ENCODE assay signal across 8 cellular contexts in the genomic region with DNA sequence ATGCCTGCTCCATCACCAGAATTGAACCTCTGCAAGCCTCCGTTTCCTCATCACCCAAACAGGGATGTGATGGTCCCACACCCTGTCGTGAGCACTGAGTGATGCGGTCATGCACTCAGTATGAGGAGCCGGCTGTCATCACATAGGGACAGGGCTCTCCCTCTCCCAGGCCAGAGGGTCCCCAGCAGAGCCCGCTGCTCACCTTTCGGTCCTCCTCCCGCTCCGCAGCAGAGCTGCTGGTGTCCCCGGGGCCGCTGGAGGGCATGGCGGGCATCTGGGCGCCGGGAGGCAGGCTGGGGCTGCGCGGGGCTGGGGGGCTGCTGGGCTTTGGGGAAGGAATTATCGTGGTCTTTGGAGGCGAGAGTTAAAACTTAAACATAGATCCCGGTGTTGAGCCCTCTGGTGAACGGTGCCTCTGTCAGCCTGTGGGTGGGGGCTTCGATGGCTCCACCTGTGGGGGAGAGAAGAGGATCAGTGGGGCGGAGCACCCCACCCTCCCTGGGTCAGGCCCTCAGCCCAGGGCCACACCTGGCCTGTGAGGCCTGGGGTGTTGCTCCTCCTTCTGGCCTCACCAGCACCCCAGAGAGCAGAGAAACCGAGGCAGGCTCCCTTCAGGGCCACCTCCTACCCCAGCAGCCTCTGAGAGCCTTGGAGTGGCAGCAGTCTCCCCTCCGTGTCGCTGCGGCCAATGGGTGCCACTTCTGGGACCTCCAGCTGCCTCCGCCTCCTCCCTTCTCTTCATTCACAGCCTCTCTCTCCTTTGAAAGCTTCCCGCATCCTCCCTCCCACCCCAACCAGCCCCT. TPM values are rescaled to one million over a fixed set of nuclear protein-coding genes. Genes with fewer than 3 reads are reported as not detected.
A peak's percentile ranks its signal among the peaks of the same experiment; 100 is the strongest.
DNase-seq lines count a peak whose midpoint lies in the region; ATAC-seq lines count a peak whose summit lies in the region.

No MANE protein-coding gene starts in this region.

- H3K9ac ChIP-seq in skeletal muscle tissue (ENCODE audit: low read depth in 1 of 3, low read length in 3 of 3): peak overlapping the region in 2 of 3 donors; percentile 32 to 85

- no peaks in the 10 kb centered on the region for H3K27me3 ChIP-seq in skeletal muscle tissue (ENCODE audit: control insufficient read depth in 3 of 3, insufficient read depth in 3 of 3, low read length in 3 of 3)

- H3K9me3 ChIP-seq in skeletal muscle tissue (ENCODE audit: control insufficient read depth in 3 of 3, low read length in 3 of 3): no peaks in the 10 kb centered on the region

- DNase-seq in caudate nucleus (lab: John Stamatoyannopoulos, UW) (no peak), AG08396 (ENCODE audit: low spot score) (no peak), NCI-H1417 treated with DMSO at 0.1 percent for 48 hours (lab: John Stamatoyannopoulos, UW) (no peak)
- DNase-seq in stimulated activated CD4-positive, alpha-beta T cell treated with anti-CD3 and anti-CD28 coated beads, Interleukin-4, amount 100 ng/mL, for 4 hours: no peak

- H3K4me3 ChIP-seq in skeletal muscle tissue (ENCODE audit: low read length in 3 of 3): no peak overlapping the region

- H3K27ac ChIP-seq in caudate nucleus (ENCODE audit: low read depth, low read length) (peak overlapping the region; percentile 60), skeletal muscle tissue (ENCODE audit: low read depth, low read length) (peak overlapping the region; percentile 72)

- H3K4me1 ChIP-seq in skeletal muscle tissue (ENCODE audit: control insufficient read depth in 3 of 3, insufficient read depth in 3 of 3, low read length in 3 of 3): peaks cover 68 to 76% (median 71%) of the 10 kb centered on the region in 3 donors

- H3K36me3 ChIP-seq in skeletal muscle tissue (ENCODE audit: control insufficient read depth in 3 of 3, insufficient read depth in 3 of 3, low read length in 3 of 3): peaks cover 8 to 18% (median 17%) of the 10 kb centered on the region in 3 donors

- ATAC-seq in GM19395 (IDR thresholded peaks at IDR 0.05; ENCODE audit: unreplicated experiment) (peak; percentile 18), HG03442 (IDR thresholded peaks at IDR 0.05; ENCODE audit: unreplicated experiment) (peak; percentile 9), GM21390 (IDR thresholded peaks at IDR 0.05; ENCODE audit: unreplicated experiment) (no peak)

RNA-seq across cellular contexts. Expression of a gene that starts 27.8 kb away (rescaled TPM):
- 62.1 TPM for total RNA-seq in skeletal muscle tissue
